In the genomic region with DNA sequence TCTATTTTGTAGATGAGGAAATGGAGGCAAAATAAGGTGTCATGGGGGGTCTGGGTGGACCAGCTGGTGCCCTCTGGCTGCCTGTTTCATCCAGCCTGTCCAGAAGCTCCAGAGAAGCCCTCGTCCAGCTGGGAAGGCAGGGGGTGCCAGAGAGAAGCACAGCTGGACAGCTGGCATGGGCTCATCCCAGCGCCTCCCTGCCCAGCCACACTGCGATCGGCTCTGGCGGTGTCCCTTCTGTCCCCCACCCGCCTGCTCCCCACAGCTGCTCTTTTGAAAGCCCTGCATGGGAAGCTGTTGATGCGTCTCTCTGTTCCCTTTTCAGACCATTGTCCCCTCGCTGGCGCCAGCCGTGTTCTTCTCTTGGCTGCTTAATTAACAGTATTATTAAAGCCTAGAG, we compare ENCODE assay signal across 13 cellular contexts.
DNase-seq lines count a peak whose midpoint lies in the region; ATAC-seq and TF ChIP-seq lines count a peak whose summit lies in the region.
"Had no signal": no experiment of that assay in that cellular context is flagged by ENCODE, and none has a peak within 500 bp of the region (broad histone marks: within the 10 kb centered on the region; RNA-seq: fewer than 3 reads in every experiment).

No MANE protein-coding gene starts in this region.

- peaks cover 22% of the 10 kb centered on the region for H3K4me1 ChIP-seq in GM23338 (ENCODE audit: insufficient read depth)

- no peaks in the 10 kb centered on the region for H3K9me2 ChIP-seq in GM23338 (ENCODE audit: insufficient read depth)

- ATAC-seq in GM23338, result peak; percentile 18; the same call in 2 of the 3 replicates
- ATAC-seq in GM18519 (IDR thresholded peaks at IDR 0.05; ENCODE audit: low FRiP score, unreplicated experiment), result no peak
- no peak for ATAC-seq in GM18502 (IDR thresholded peaks at IDR 0.05; ENCODE audit: poor library complexity, unreplicated experiment)
- no peak for ATAC-seq in GM21529 (IDR thresholded peaks at IDR 0.05; ENCODE audit: unreplicated experiment)

- no peak overlapping the region for H3K4me2 ChIP-seq in GM23338

- 0 out of 2 replicates have a peak overlapping the region, but pooled peaks have one; percentile 39 for H3K27ac ChIP-seq in GM23338 (ENCODE audit: low read depth)
- H3K27ac ChIP-seq: suprapubic skin had no signal

- H3F3A ChIP-seq in GM23338 (replicated peaks; ENCODE audit: low read depth), result no peaks in the 10 kb centered on the region; the same call in 1 of the 2 replicates

- peaks cover 7% of the 10 kb centered on the region; the same call in 1 of the 2 replicates for H3K36me3 ChIP-seq in GM23338 (ENCODE audit: insufficient read depth)
- H3K36me3 ChIP-seq: suprapubic skin had no signal

- H4K20me1 ChIP-seq in GM23338 (replicated peaks; ENCODE audit: insufficient read depth), result peaks cover 54% of the 10 kb centered on the region

- no peak overlapping the region for H3K27ac Mint-ChIP-seq in GM23338
- H3K27ac Mint-ChIP-seq: immature natural killer cell had no signal

- peaks cover 45% of the 10 kb centered on the region for H3K4me1 Mint-ChIP-seq in GM23338

- H3K79me2 ChIP-seq in GM23338 (replicated peaks; ENCODE audit: insufficient read depth), result peaks cover 89% of the 10 kb centered on the region

- no peak overlapping the region for H2AFZ ChIP-seq in GM23338

- H3K4me3 Mint-ChIP-seq in GM23338, result no peak overlapping the region
- H3K4me3 Mint-ChIP-seq: immature natural killer cell had no signal

- H3K36me3 Mint-ChIP-seq in GM23338 (ENCODE audit: low read depth), result peaks cover 55% of the 10 kb centered on the region
- H3K36me3 Mint-ChIP-seq: immature natural killer cell had no signal

- TF ChIP-seq CTCF in GM23338 (conservative IDR thresholded peaks at IDR 0.05; ENCODE audit: low read depth in 2 of 2), result peak; percentile 24 to 45; a peak in 3 of 4 replicates
- peak; percentile 18 for TF ChIP-seq CTCF in fibroblast of villous mesenchyme (IDR thresholded peaks at IDR 0.05; ENCODE audit: insufficient read depth, low read depth, low read length)

- no peaks in the 10 kb centered on the region; the same call in 1 of the 3 replicates for H3K9me3 Mint-ChIP-seq in GM23338
- H3K9me3 Mint-ChIP-seq: immature natural killer cell had no signal

- H3K27me3 Mint-ChIP-seq in GM23338 (ENCODE audit: insufficient read depth, low read depth, poor library complexity), result peaks cover 10% of the 10 kb centered on the region

- no peak for DNase-seq in GM23338 (ENCODE audit: low spot score)
- DNase-seq in NCI-H69 (lab: John Stamatoyannopoulos, UW), result peak; percentile 26
- no peak for DNase-seq in fibroblast of villous mesenchyme (ENCODE audit: low read depth)
- DNase-seq in putamen (ENCODE audit: low spot score), result peak; percentile 89
- no peak for DNase-seq in CD1c-positive myeloid dendritic cell (ENCODE audit: extremely low spot score)
- DNase-seq: activated CD4-positive, alpha-beta T cell treated with anti-CD3 and anti-CD28 coated beads, Interleukin-2, amount 50 U/mL, for 4 hours; activated naive CD4-positive, alpha-beta T cell treated with Interleukin-2 at 50 U/mL for 16 hours; DND-41; immature natural killer cell had no signal

- H3K4me3 ChIP-seq in GM23338 (no peak overlapping the region), fibroblast of villous mesenchyme (ENCODE audit: low read depth, low read length) (no peak overlapping the region)
- H3K4me3 ChIP-seq: suprapubic skin had no signal

- H3K27me3 ChIP-seq in GM23338 (ENCODE audit: insufficient read depth), result no peaks in the 10 kb centered on the region
- H3K27me3 ChIP-seq: suprapubic skin had no signal

TF ChIP-seq in GM23338, 12 proteins besides CTCF, POLR2A, EP300 and RAD21 (continues in another document):
- TF ChIP-seq ZNF331 (CRISPR knock-in tag; IDR thresholded peaks at IDR 0.05; ENCODE audit: low read depth) (no peak), NANOG (IDR thresholded peaks at IDR 0.05; ENCODE audit: borderline replicate concordance) (no peak), POLR2AphosphoS5 (IDR thresholded peaks at IDR 0.05; ENCODE audit: low read depth) (no peak), CREB1 (CRISPR knock-in tag; IDR thresholded peaks at IDR 0.05; ENCODE audit: low read depth) (no peak), EZH2phosphoT487 (IDR thresholded peaks at IDR 0.05; ENCODE audit: unreplicated experiment) (no peak), REST (IDR thresholded peaks at IDR 0.05; ENCODE audit: unreplicated experiment) (no peak), EZH2 (IDR thresholded peaks at IDR 0.05; ENCODE audit: low read depth, unreplicated experiment) (no peak)
- TF ChIP-seq, protein P1, sequence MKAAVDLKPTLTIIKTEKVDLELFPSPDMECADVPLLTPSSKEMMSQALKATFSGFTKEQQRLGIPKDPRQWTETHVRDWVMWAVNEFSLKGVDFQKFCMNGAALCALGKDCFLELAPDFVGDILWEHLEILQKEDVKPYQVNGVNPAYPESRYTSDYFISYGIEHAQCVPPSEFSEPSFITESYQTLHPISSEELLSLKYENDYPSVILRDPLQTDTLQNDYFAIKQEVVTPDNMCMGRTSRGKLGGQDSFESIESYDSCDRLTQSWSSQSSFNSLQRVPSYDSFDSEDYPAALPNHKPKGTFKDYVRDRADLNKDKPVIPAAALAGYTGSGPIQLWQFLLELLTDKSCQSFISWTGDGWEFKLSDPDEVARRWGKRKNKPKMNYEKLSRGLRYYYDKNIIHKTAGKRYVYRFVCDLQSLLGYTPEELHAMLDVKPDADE (IDR thresholded peaks at IDR 0.05), result no peak

Comparison
In these comparisons a context has a peak if more than half of its experiments do, and no peak if none do; other contexts are left out.
1. DNase-seq: peak in NCI-H69 (single experiment) and putamen (single experiment); none in GM23338 (single experiment), fibroblast of villous mesenchyme (single experiment) and CD1c-positive myeloid dendritic cell (single experiment).